Comparison of ENCODE assay signal across 8 cellular contexts in the genomic region with DNA sequence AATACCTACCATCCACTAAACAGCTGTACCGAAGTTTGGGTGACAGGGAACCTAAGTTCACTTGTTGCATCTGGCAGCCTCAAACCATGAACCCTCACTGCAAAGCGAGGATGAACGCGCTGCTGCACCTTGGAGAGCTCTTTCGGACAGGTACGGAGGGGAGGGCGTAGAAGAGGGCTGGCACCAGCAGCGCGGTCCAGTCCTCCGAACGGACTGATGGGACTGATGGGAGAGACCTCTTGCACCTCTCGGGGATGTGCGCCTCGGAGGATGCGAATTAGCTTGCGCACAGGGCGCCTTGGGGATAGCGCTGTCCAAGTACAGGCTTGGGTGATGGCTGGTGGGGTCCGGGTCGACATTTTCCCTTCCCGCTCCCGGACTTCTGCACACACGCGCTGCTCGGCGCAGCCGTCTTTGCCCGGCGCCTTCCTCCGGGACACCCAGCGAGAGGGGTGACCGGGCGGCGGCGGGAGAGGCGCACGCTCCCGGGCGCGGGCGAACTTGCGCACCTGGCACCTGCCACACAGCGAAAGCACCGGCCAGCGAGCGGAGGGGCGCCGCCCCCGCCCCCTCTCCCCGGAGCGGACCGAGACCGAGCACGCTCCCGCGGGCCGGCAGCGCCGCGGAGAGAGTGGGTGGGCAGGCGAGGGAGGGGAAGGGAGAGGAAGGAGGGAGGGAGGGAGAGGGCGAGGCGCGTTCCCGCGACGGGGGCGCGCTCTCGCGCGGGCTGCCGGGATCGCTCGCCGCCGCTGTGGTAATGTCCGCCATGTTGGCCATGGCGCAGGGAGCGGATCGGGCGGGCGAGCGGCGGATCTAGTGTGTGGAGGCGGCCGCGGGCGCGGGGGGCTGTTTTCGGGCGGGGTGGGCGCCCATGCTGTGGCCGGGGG. TPM values are rescaled to one million over a fixed set of nuclear protein-coding genes. Genes with fewer than 3 reads are reported as not detected.
DNase-seq lines count a peak whose midpoint lies in the region; ATAC-seq and TF ChIP-seq lines count a peak whose summit lies in the region.

Gene EPC2, plus strand, starts transcription at position 754 of the 887 bp plus-strand sequence. CDS start 267 bp downstream, outside the sequence.

- H3K27me3 ChIP-seq in left lung, result no peaks in the 10 kb centered on the region

- H3K36me3 ChIP-seq in left lung, result no peaks in the 10 kb centered on the region

- peak; percentile 39 for ATAC-seq in GM19043 (IDR thresholded peaks at IDR 0.05; ENCODE audit: low read depth, unreplicated experiment)
- ATAC-seq in HG03432 (IDR thresholded peaks at IDR 0.05; ENCODE audit: unreplicated experiment), result peak; percentile 62
- peak; percentile 88 for ATAC-seq in left lung

- peak within 1 kb of the TSS; percentile 99 to 100 for H3K27ac ChIP-seq in left lung

- intact Hi-C loops in dendritic cell treated with granulocyte-macrophage colony-stimulating factor and Interleukin-4, amounts not matched to agents 40 ng/mL and 50 ng/mL, for 4 days (cut with micrococcal nuclease), result loop anchor here (1.0 to 2.0 kb wide), 2 partner anchors 29 to 623 kb away; partner anchors contain the start of gene MBD5
- intact Hi-C loops in left lung (cut with DNase I), result loop anchor here in 1 of 2 donors (10.0 kb wide), 1 partner anchor 341 kb away; no protein-coding TSS in a partner anchor

- H3K27me3 Mint-ChIP-seq in dendritic cell treated with granulocyte-macrophage colony-stimulating factor and Interleukin-4, amounts not matched to agents 40 ng/mL and 50 ng/mL, for 4 days, result no peaks in the 10 kb centered on the region

- H3K9me3 Mint-ChIP-seq in dendritic cell treated with granulocyte-macrophage colony-stimulating factor and Interleukin-4, amounts not matched to agents 40 ng/mL and 50 ng/mL, for 4 days, result no peaks in the 10 kb centered on the region

- TF ChIP-seq CTCF in left lung (IDR thresholded peaks at IDR 0.05), result no peak

- peaks cover 23% of the 10 kb centered on the region for H3K4me1 Mint-ChIP-seq in dendritic cell treated with granulocyte-macrophage colony-stimulating factor and Interleukin-4, amounts not matched to agents 40 ng/mL and 50 ng/mL, for 4 days (ENCODE audit: low read depth)

- H3K36me3 Mint-ChIP-seq in dendritic cell treated with granulocyte-macrophage colony-stimulating factor and Interleukin-4, amounts not matched to agents 40 ng/mL and 50 ng/mL, for 4 days (ENCODE audit: low read depth), result peaks cover 19% of the 10 kb centered on the region

- peaks cover 10 to 53% of the 10 kb centered on the region in 2 donors for H3K4me1 ChIP-seq in left lung

- H3K4me3 Mint-ChIP-seq in dendritic cell treated with granulocyte-macrophage colony-stimulating factor and Interleukin-4, amounts not matched to agents 40 ng/mL and 50 ng/mL, for 4 days, result peak within 1 kb of the TSS; percentile 83

- peak within 1 kb of the TSS; percentile 95 to 98 for H3K4me3 ChIP-seq in left lung

- no peaks in the 10 kb centered on the region for H3K9me3 ChIP-seq in left lung

- DNase-seq in AML-193 (lab: John Stamatoyannopoulos, UW) (peak; percentile 45 to 61), NCI-H69 (lab: John Stamatoyannopoulos, UW) (peak; percentile 86), left lung (peak; percentile 90 to 98)
- peak; percentile 78 to 82 for DNase-seq in activated CD4-positive, alpha-beta T cell treated with anti-CD3 and anti-CD28 coated beads, Interleukin-2, amount 50 U/mL, for 24 hours (ENCODE audit: low read depth in 1 of 2, low spot score in 1 of 2)
- DNase-seq in stimulated activated CD4-positive, alpha-beta T cell treated with anti-CD3 and anti-CD28 coated beads, Interleukin-2, amount 100 ng/mL, for 48 hours, result peak; percentile 80 to 86

- H3K27ac Mint-ChIP-seq in dendritic cell treated with granulocyte-macrophage colony-stimulating factor and Interleukin-4, amounts not matched to agents 40 ng/mL and 50 ng/mL, for 4 days, result peak within 1 kb of the TSS; percentile 98

RNA-seq across cellular contexts. Expression of gene EPC2, which starts in this region (rescaled TPM):
- 10 to 100 TPM; 28.7 to 30.6 TPM for total RNA-seq in left lung

Comparison
In these comparisons a context has a peak if more than half of its experiments do, and no peak if none do; other contexts are left out.
1. Peak in every context shown above with its lines: DNase-seq, ATAC-seq, H3K4me3 ChIP-seq and H3K27ac ChIP-seq.